Comparison of ENCODE assay signal across 22 cellular contexts in the genomic region with DNA sequence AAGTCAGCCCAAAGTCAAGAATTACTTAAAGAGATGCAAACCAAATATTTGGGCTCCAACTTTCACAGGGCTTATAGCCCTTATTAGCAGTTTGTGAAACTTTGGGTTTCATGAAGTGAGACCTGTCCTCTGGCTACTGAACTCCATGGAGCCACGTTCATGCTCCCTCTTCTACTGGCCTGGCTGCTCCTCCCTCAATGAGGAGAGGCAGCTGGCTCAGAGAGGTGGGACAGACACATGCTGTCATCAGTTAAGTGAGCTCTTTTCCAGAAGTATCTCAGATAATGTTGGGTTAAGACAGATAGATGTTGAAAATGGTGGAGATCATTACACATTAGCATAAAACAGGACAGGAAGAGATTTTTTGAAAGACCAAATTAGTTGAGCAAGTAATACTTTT. TPM values are rescaled to one million over a fixed set of nuclear protein-coding genes. Genes with fewer than 3 reads are reported as not detected.
DNase-seq lines count a peak whose midpoint lies in the region; ATAC-seq and TF ChIP-seq lines count a peak whose summit lies in the region.
"Had no signal": no experiment of that assay in that cellular context is flagged by ENCODE, and none has a peak within 500 bp of the region (broad histone marks: within the 10 kb centered on the region; RNA-seq: fewer than 3 reads in every experiment).

No MANE protein-coding gene starts in this region.

- peak overlapping the region; percentile 27 for H3K4me2 ChIP-seq in Karpas-422 (ENCODE audit: low read depth, low read length, poor library complexity, severe bottlenecking)
- H3K4me2 ChIP-seq: BLaER1 treated with 17β-estradiol and CSF1 and Interleukin-3, amounts not matched to agents 10 nM and 100 nM; hepatocyte had no signal

- peaks cover 33% of the 10 kb centered on the region for H3K4me1 Mint-ChIP-seq in activated naive CD8-positive, alpha-beta T cell treated with anti-CD3 and anti-CD28 coated beads for 36 hours
- peaks cover 24% of the 10 kb centered on the region for H3K4me1 Mint-ChIP-seq in stimulated activated memory B cell treated with anti-CD40 and anti-IgM and Interleukin-4, amounts not matched to agents 10 μg/mL and 1 μg/mL and 100 μg/mL, for 72 hours
- H3K4me1 Mint-ChIP-seq in osteocyte (ENCODE audit: unreplicated experiment), result peaks cover 3% of the 10 kb centered on the region

- intact Hi-C loops in Right ventricle myocardium inferior (cut with DNase I), result loop anchor here (5.0 kb wide), 1 partner anchor 118 kb away; no protein-coding TSS in a partner anchor
- intact Hi-C loops in left ventricle myocardium inferior (cut with micrococcal nuclease), result no loop called here

- H3K36me3 Mint-ChIP-seq in activated naive CD8-positive, alpha-beta T cell treated with anti-CD3 and anti-CD28 coated beads for 36 hours, result peaks cover 20% of the 10 kb centered on the region
- H3K36me3 Mint-ChIP-seq in stimulated activated memory B cell treated with anti-CD40 and anti-IgM and Interleukin-4, amounts not matched to agents 10 μg/mL and 1 μg/mL and 100 μg/mL, for 72 hours, result peaks cover 50% of the 10 kb centered on the region
- peaks cover 47% of the 10 kb centered on the region for H3K36me3 Mint-ChIP-seq in osteocyte (ENCODE audit: unreplicated experiment)

- TF ChIP-seq CTCF in left ventricle myocardium inferior (IDR thresholded peaks at IDR 0.05; ENCODE audit: borderline replicate concordance) (no peak), osteocyte (IDR thresholded peaks at IDR 0.05) (no peak)

- peak; percentile 58 for ATAC-seq in Right ventricle myocardium inferior
- no peak for ATAC-seq in stimulated activated memory B cell treated with anti-CD40 and anti-IgM and Interleukin-4, amounts not matched to agents 10 μg/mL and 1 μg/mL and 100 μg/mL, for 72 hours
- no peak for ATAC-seq in GM18511 (IDR thresholded peaks at IDR 0.05; ENCODE audit: unreplicated experiment)
- ATAC-seq: gastrocnemius medialis, HCT116, K562, psoas muscle had no signal

- H3K4me3 Mint-ChIP-seq in activated naive CD8-positive, alpha-beta T cell treated with anti-CD3 and anti-CD28 coated beads for 36 hours, result no peak overlapping the region
- H3K4me3 Mint-ChIP-seq in stimulated activated memory B cell treated with anti-CD40 and anti-IgM and Interleukin-4, amounts not matched to agents 10 μg/mL and 1 μg/mL and 100 μg/mL, for 72 hours, result no peak overlapping the region
- H3K4me3 Mint-ChIP-seq in osteocyte (ENCODE audit: unreplicated experiment), result no peak overlapping the region
- H3K4me3 Mint-ChIP-seq: memory B cell had no signal

- H3K9me3 ChIP-seq in left ventricle myocardium inferior (replicated peaks), result no peaks in the 10 kb centered on the region
- no peaks in the 10 kb centered on the region for H3K9me3 ChIP-seq in Karpas-422 (ENCODE audit: low read length)
- H3K9me3 ChIP-seq: BLaER1 treated with 17β-estradiol and CSF1 and Interleukin-3, amounts not matched to agents 10 nM and 100 nM; gastrocnemius medialis; psoas muscle; SJSA1; transverse colon had no signal

- H3K4me1 ChIP-seq in left ventricle myocardium inferior (peaks cover 56% of the 10 kb centered on the region), Karpas-422 (ENCODE audit: low read length) (peaks cover 58% of the 10 kb centered on the region)
- H3K4me1 ChIP-seq: gastrocnemius medialis, psoas muscle, SJSA1, transverse colon had no signal

- H3K4me3 ChIP-seq in left ventricle myocardium inferior (no peak overlapping the region), Karpas-422 (ENCODE audit: low read length) (no peak overlapping the region)
- H3K4me3 ChIP-seq: BLaER1 treated with 17β-estradiol and CSF1 and Interleukin-3, amounts not matched to agents 10 nM and 100 nM; dorsolateral prefrontal cortex; gastrocnemius medialis; hepatocyte; K562; psoas muscle; SJSA1; transverse colon had no signal

- no peaks in the 10 kb centered on the region for H3K27me3 Mint-ChIP-seq in activated naive CD8-positive, alpha-beta T cell treated with anti-CD3 and anti-CD28 coated beads for 36 hours
- no peaks in the 10 kb centered on the region for H3K27me3 Mint-ChIP-seq in stimulated activated memory B cell treated with anti-CD40 and anti-IgM and Interleukin-4, amounts not matched to agents 10 μg/mL and 1 μg/mL and 100 μg/mL, for 72 hours
- no peaks in the 10 kb centered on the region for H3K27me3 Mint-ChIP-seq in osteocyte (ENCODE audit: unreplicated experiment)
- H3K27me3 Mint-ChIP-seq: memory B cell had no signal

- H3K27ac Mint-ChIP-seq in activated naive CD8-positive, alpha-beta T cell treated with anti-CD3 and anti-CD28 coated beads for 36 hours, result peak overlapping the region; percentile 64
- H3K27ac Mint-ChIP-seq in stimulated activated memory B cell treated with anti-CD40 and anti-IgM and Interleukin-4, amounts not matched to agents 10 μg/mL and 1 μg/mL and 100 μg/mL, for 72 hours, result peak overlapping the region; percentile 65
- H3K27ac Mint-ChIP-seq in osteocyte (ENCODE audit: unreplicated experiment), result no peak overlapping the region
- H3K27ac Mint-ChIP-seq: memory B cell had no signal

- H2AFZ ChIP-seq in Karpas-422 (ENCODE audit: low read length), result no peak overlapping the region
- H2AFZ ChIP-seq: hepatocyte had no signal

- no peak for DNase-seq in Right ventricle myocardium inferior (ENCODE audit: missing footprints)
- DNase-seq in left ventricle myocardium inferior, result no peak
- no peak for DNase-seq in Karpas-422
- no peak for DNase-seq in activated naive CD8-positive, alpha-beta T cell treated with anti-CD3 and anti-CD28 coated beads for 36 hours
- no peak for DNase-seq in osteocyte (ENCODE audit: extremely low spot score, unreplicated experiment)
- DNase-seq: cerebellar nuclear complex, dorsolateral prefrontal cortex, gastrocnemius medialis, left cardiac atrium, NCI-H1436, NCI-H345, psoas muscle, T-helper 2 cell, transverse colon had no signal

- H3K79me2 ChIP-seq in Karpas-422 (ENCODE audit: low read length), result peaks cover 54% of the 10 kb centered on the region

- H3K36me3 ChIP-seq in left ventricle myocardium inferior, result peaks cover 100% of the 10 kb centered on the region
- H3K36me3 ChIP-seq in Karpas-422 (ENCODE audit: insufficient read depth, low read length), result peaks cover 89% of the 10 kb centered on the region

- H3K27ac ChIP-seq in left ventricle myocardium inferior (replicated peaks) (no peak overlapping the region), Karpas-422 (ENCODE audit: low read length) (peak overlapping the region; percentile 69)
- H3K27ac ChIP-seq: BLaER1 treated with 17β-estradiol and CSF1 and Interleukin-3, amounts not matched to agents 10 nM and 100 nM; gastrocnemius medialis; hepatocyte; psoas muscle; SJSA1; transverse colon had no signal

- H3K9me2 ChIP-seq in Karpas-422 (replicated peaks; ENCODE audit: insufficient read depth, low read length), result no peaks in the 10 kb centered on the region

- H4K20me1 ChIP-seq in Karpas-422 (ENCODE audit: insufficient read depth, low read depth, low read length), result 0 out of 2 replicates have a peak, but pooled peaks cover 8% of the 10 kb centered on the region

- no peaks in the 10 kb centered on the region for H3K9me3 Mint-ChIP-seq in activated naive CD8-positive, alpha-beta T cell treated with anti-CD3 and anti-CD28 coated beads for 36 hours
- no peaks in the 10 kb centered on the region for H3K9me3 Mint-ChIP-seq in stimulated activated memory B cell treated with anti-CD40 and anti-IgM and Interleukin-4, amounts not matched to agents 10 μg/mL and 1 μg/mL and 100 μg/mL, for 72 hours
- no peaks in the 10 kb centered on the region for H3K9me3 Mint-ChIP-seq in osteocyte (ENCODE audit: unreplicated experiment)
- H3K9me3 Mint-ChIP-seq: memory B cell had no signal

- H3K27me3 ChIP-seq in left ventricle myocardium inferior (ENCODE audit: low read depth) (no peaks in the 10 kb centered on the region), Karpas-422 (ENCODE audit: low read length) (no peaks in the 10 kb centered on the region)
- H3K27me3 ChIP-seq: BLaER1 treated with 17β-estradiol and CSF1 and Interleukin-3, amounts not matched to agents 10 nM and 100 nM; dorsolateral prefrontal cortex; gastrocnemius medialis; hepatocyte; SJSA1; transverse colon had no signal

- 0 out of 2 replicates have a peak overlapping the region, but pooled peaks have one; percentile 7 for H3K9ac ChIP-seq in Karpas-422 (ENCODE audit: low read length)
- H3K9ac ChIP-seq: BLaER1 treated with 17β-estradiol and CSF1 and Interleukin-3, amounts not matched to agents 10 nM and 100 nM had no signal

RNA-seq across cellular contexts. Expression of a gene that starts 19.4 kb away (rescaled TPM):
- total RNA-seq in Right ventricle myocardium inferior, result 140 TPM
- total RNA-seq in left ventricle myocardium inferior, result 98.6 TPM
- 32.5 and 60.6 TPM in 2 replicates for total RNA-seq in Karpas-422 (2014; rRNA removed; shearing (Covaris generic); ENCODE audit: low replicate concordance)
- total RNA-seq in activated naive CD8-positive, alpha-beta T cell treated with anti-CD3 and anti-CD28 coated beads for 36 hours, result 10 to 100 TPM; 78.0 to 86.4 TPM
- total RNA-seq in osteocyte, result 47.2 and 50.0 TPM in 2 replicates

RNA-seq across cellular contexts. Expression of a gene that starts 53.3 kb away (rescaled TPM):
- total RNA-seq in Right ventricle myocardium inferior (16.5 TPM), left ventricle myocardium inferior (17.3 TPM), osteocyte (28.6 and 29.8 TPM in 2 replicates)
- 11.1 and 12.2 TPM in 2 replicates for total RNA-seq in Karpas-422 (2014; rRNA removed; shearing (Covaris generic); ENCODE audit: low replicate concordance)
- total RNA-seq in activated naive CD8-positive, alpha-beta T cell treated with anti-CD3 and anti-CD28 coated beads for 36 hours, result 1 to 10 TPM; 7.9 to 8.6 TPM
